In genomic region chr10:99814143-99814542, GRCh38 we compare ENCODE assay signal across 3 cellular contexts.
A peak's percentile ranks its signal among the peaks of the same experiment; 100 is the strongest.
TF ChIP-seq lines count a peak whose summit lies in the region.

No MANE protein-coding gene starts in this region.

TF ChIP-seq in A549, 52 proteins besides CTCF, POLR2A, EP300 and RAD21 (continued from another document):
- TF ChIP-seq POLR2AphosphoS2 (conservative IDR thresholded peaks at IDR 0.05; ENCODE audit: low read length) (0 out of 2 replicates have a peak, but pooled peaks have one; percentile 63), ZSCAN20 (CRISPR knock-in tag; IDR thresholded peaks at IDR 0.05) (no peak)

TF ChIP-seq in HCT116, 20 proteins besides CTCF, POLR2A, EP300 and RAD21 (continued from another document):
- no peak for TF ChIP-seq ELF1 (IDR thresholded peaks at IDR 0.05; ENCODE audit: borderline replicate concordance, low read depth)
- no peak for TF ChIP-seq CBX3 (IDR thresholded peaks at IDR 0.05; ENCODE audit: low read depth)
- no peak for TF ChIP-seq EZH2phosphoT487 (IDR thresholded peaks at IDR 0.05; ENCODE audit: borderline replicate concordance)
- TF ChIP-seq YY1 (IDR thresholded peaks at IDR 0.05; ENCODE audit: extremely low read depth, insufficient replicate concordance, low read depth, low read length) = no peak
- TF ChIP-seq SRF (IDR thresholded peaks at IDR 0.05; ENCODE audit: low read depth) = no peak
- no peak for TF ChIP-seq JUND (IDR thresholded peaks at IDR 0.05)
- no peak for TF ChIP-seq FOSL1 (IDR thresholded peaks at IDR 0.05; ENCODE audit: low read depth)
- TF ChIP-seq EGR1 (IDR thresholded peaks at IDR 0.05; ENCODE audit: low read depth) = no peak
TF ChIP-seq in HCT116: peak in this region for 0.

TF ChIP-seq in liver, 16 proteins besides CTCF, POLR2A, EP300 and RAD21:
- TF ChIP-seq MAX (IDR thresholded peaks at IDR 0.05) = peak; percentile 30
- peak; percentile 39 for TF ChIP-seq FOXA2 (IDR thresholded peaks at IDR 0.05)
- TF ChIP-seq NR2F2 (IDR thresholded peaks at IDR 0.05) = no peak
